ENCODE assay signal across 24 cellular contexts in genomic region chr20:48197034-48197433, GRCh38.
DNase-seq lines count a peak whose midpoint lies in the region; FAIRE-seq and TF ChIP-seq lines count a peak whose summit lies in the region.
"Had no signal": no experiment of that assay in that cellular context is flagged by ENCODE, and none has a peak within 500 bp of the region (broad histone marks: within the 10 kb centered on the region; RNA-seq: fewer than 3 reads in every experiment).

No MANE protein-coding gene starts in this region.

- DNase-seq in BE2C, result peak; percentile 60
- DNase-seq in ELF-1 (ENCODE audit: low read depth, low spot score), result peak; percentile 51
- no peak for DNase-seq in H1 (ENCODE audit: low read depth in 1 of 2, low spot score in 2 of 2)
- peak; percentile 85 for DNase-seq in posterior vena cava (ENCODE audit: low spot score)
- DNase-seq in putamen (ENCODE audit: low spot score), result no peak
- no peak for DNase-seq in Ammon's horn (ENCODE audit: low spot score)
- no peak for DNase-seq in NCI-H1092 treated with DMSO at 0.1 percent for 48 hours (lab: John Stamatoyannopoulos, UW)
- DNase-seq: Caco-2; CD4-positive, alpha-beta T cell; DMS153; HCEC 1CT; KG1; NCI-H1092; NCI-H1436 treated with DMSO at 0.1 percent for 48 hours; NCI-H1930; NCI-H345; NCI-H524; NCI-H774; NK-92 treated with Interleukin-12 subunit alpha and Interleukin-12 subunit beta, amount 100 ng/mL, for 24 hours had no signal

- POLR2A ChIA-PET in H1 (lab: Charles Lee; ENCODE audit: partially characterized antibody), result no interaction called here

- 93% methylated on average over 14 of the region's 14 CpGs; no CpG with 5 or more reads in 1 of the 2 experiments for WGBS in H1 (ENCODE audit: extremely low coverage in 1 of 2, insufficient coverage in 1 of 2, insufficient read length in 1 of 2, insufficient replicate concordance in 2 of 2, low coverage in 1 of 2, low lambda C conversion rate in 2 of 2, missing lambda C conversion rate in 1 of 2), 2 experiments

- H4K5ac ChIP-seq in H1 (ENCODE audit: insufficient read length, low read depth, low read length), result no peak overlapping the region

- no peaks in the 10 kb centered on the region for H3K36me3 ChIP-seq in BE2C
- H3K36me3 ChIP-seq in H1 (ENCODE audit: control insufficient read depth in 2 of 4, insufficient read depth in 4 of 4, low read length in 3 of 4), result no peaks in the 10 kb centered on the region

- H2BK120ac ChIP-seq in H1 (replicated peaks; ENCODE audit: low read depth, low read length), result no peak overlapping the region

- TF ChIP-seq CTCF in BE2C (IDR thresholded peaks at IDR 0.05; ENCODE audit: low read depth, low read length), result no peak
- TF ChIP-seq CTCF in H1 (IDR thresholded peaks at IDR 0.05; ENCODE audit: control extremely low read depth in 1 of 3, insufficient read depth in 1 of 3, low read depth in 1 of 3, low read length in 3 of 3), result no peak

- H4K20me1 ChIP-seq in H1 (replicated peaks in 1 of 2; ENCODE audit: control insufficient read depth in 1 of 2, insufficient read depth in 2 of 2, low read length in 2 of 2), result no peaks in the 10 kb centered on the region

- H2AFZ ChIP-seq in H1 (ENCODE audit: low read length), result no peak overlapping the region
- H2AFZ ChIP-seq: GM23338 had no signal

- H3K27me3 ChIP-seq in BE2C (no peaks in the 10 kb centered on the region), H1 (replicated peaks in 1 of 4; ENCODE audit: control insufficient read depth in 3 of 4, extremely low read depth in 1 of 4, insufficient read depth in 3 of 4, low read length in 3 of 4) (no peaks in the 10 kb centered on the region)

- H3K9ac ChIP-seq in H1 (replicated peaks in 1 of 4; ENCODE audit: extremely low read depth in 1 of 4, low read depth in 3 of 4, low read length in 3 of 4), result no peak overlapping the region

- no peak for TF ChIP-seq EP300 in H1 (IDR thresholded peaks at IDR 0.05; ENCODE audit: borderline replicate concordance in 1 of 2, low read depth in 2 of 2, low read length in 2 of 2)

- no peak overlapping the region for H2BK12ac ChIP-seq in H1 (ENCODE audit: low read depth, low read length)

- H3K9me3 ChIP-seq in BE2C, result no peaks in the 10 kb centered on the region
- 0 out of 4 replicates have a peak, but pooled peaks cover 0 to 2% of the 10 kb centered on the region in 2 experiments for H3K9me3 ChIP-seq in H1 (ENCODE audit: insufficient read depth in 2 of 2, low read depth in 1 of 2, low read length in 1 of 2)
- H3K9me3 ChIP-seq: Caco-2 had no signal

- H4K91ac ChIP-seq in H1 (replicated peaks; ENCODE audit: insufficient read length, low read length), result no peak overlapping the region

- H3K4me2 ChIP-seq in H1 (ENCODE audit: insufficient read depth in 1 of 2, low read depth in 2 of 2, low read length in 2 of 2), result no peak overlapping the region
- H3K4me2 ChIP-seq: GM23338 had no signal

- no peak overlapping the region for H3K27ac ChIP-seq in H1 (ENCODE audit: low read depth, low read length)
- H3K27ac ChIP-seq: RWPE1 had no signal

- H3K4me1 ChIP-seq in BE2C, result peaks cover 28% of the 10 kb centered on the region
- peaks cover 0 to 2% (median 0%) of the 10 kb centered on the region in 4 experiments; a peak in 1 of 7 replicates for H3K4me1 ChIP-seq in H1 (replicated peaks in 1 of 4; ENCODE audit: control insufficient read depth in 3 of 4, insufficient read depth in 4 of 4, low read length in 3 of 4)

- H3K4me3 ChIP-seq in BE2C (ENCODE audit: low read depth, low read length) (peak overlapping the region; percentile 10; the same call in 1 of the 2 replicates), H1 (ENCODE audit: extremely low read depth in 1 of 4, insufficient read depth in 2 of 4, low read depth in 3 of 4, low read length in 4 of 4) (no peak overlapping the region)
- H3K4me3 ChIP-seq: GM23338 had no signal

- H3K23me2 ChIP-seq in H1 (ENCODE audit: low read depth, low read length), result no peaks in the 10 kb centered on the region

- H4K8ac ChIP-seq in H1 (ENCODE audit: extremely low read depth, insufficient read depth, low read length), result no peak overlapping the region

- intact Hi-C loops in posterior vena cava (cut with DNase I), result no loop called here

- H2BK15ac ChIP-seq in H1 (ENCODE audit: low read length), result peak overlapping the region; percentile 29; the same call in 1 of the 2 replicates

- H2BK20ac ChIP-seq in H1 (ENCODE audit: low read length), result no peak overlapping the region

- no peak overlapping the region for H2AK5ac ChIP-seq in H1 (ENCODE audit: low read depth, low read length)

- H3K14ac ChIP-seq in H1 (ENCODE audit: insufficient read length), result no peak overlapping the region

- H3K4ac ChIP-seq in H1 (replicated peaks; ENCODE audit: insufficient read length, low read depth, low read length), result no peak overlapping the region

- H3K23ac ChIP-seq in H1 (ENCODE audit: insufficient read length), result no peak overlapping the region

- peak overlapping the region; percentile 35; the same call in 1 of the 2 replicates for H2BK5ac ChIP-seq in H1 (ENCODE audit: low read depth, low read length)

- no peak overlapping the region for H3K56ac ChIP-seq in H1 (replicated peaks; ENCODE audit: insufficient read length, low read depth, low read length)

- no peak overlapping the region for H3K18ac ChIP-seq in H1 (ENCODE audit: extremely low read depth, low read length)

- no peak for FAIRE-seq in H1 (lab: Jason Lieb, UNC)
- FAIRE-seq: A204.1, G401.6, GM18507 had no signal

- CTCF ChIA-PET in H1 (lab: Charles Lee; ENCODE audit: partially characterized antibody), result interaction anchor here (0.7 kb wide), 1 partner anchor 423 kb away, joined by 5 read pairs; no protein-coding TSS in a partner anchor

- TF ChIP-seq POLR2A in H1 (IDR thresholded peaks at IDR 0.05; ENCODE audit: control extremely low read depth in 1 of 2, low read depth in 2 of 2, low read length in 2 of 2), result no peak

- no peaks in the 10 kb centered on the region for H3K79me2 ChIP-seq in H1 (ENCODE audit: control insufficient read depth in 1 of 2, insufficient read depth in 2 of 2, low read length in 2 of 2)

- no peaks in the 10 kb centered on the region for H3K79me1 ChIP-seq in H1 (ENCODE audit: low read depth, low read length)

- TF ChIP-seq RAD21 in H1 (IDR thresholded peaks at IDR 0.05 in 1 of 2, conservative IDR thresholded peaks at IDR 0.05 in 1 of 2; ENCODE audit: low read depth in 2 of 2, low read length in 2 of 2), result no peak

TF ChIP-seq in H1, 55 proteins besides CTCF, POLR2A, EP300 and RAD21:
- no peak for TF ChIP-seq CEBPB (IDR thresholded peaks at IDR 0.05; ENCODE audit: low read depth, low read length)
- no peak for TF ChIP-seq NANOG (IDR thresholded peaks at IDR 0.05; ENCODE audit: insufficient read depth, low read depth, low read length, poor library complexity, severe bottlenecking)
- no peak for TF ChIP-seq HDAC2 (IDR thresholded peaks at IDR 0.05; ENCODE audit: borderline replicate concordance in 1 of 2, low read depth in 2 of 2, low read length in 2 of 2)
- no peak for TF ChIP-seq TEAD4 (IDR thresholded peaks at IDR 0.05; ENCODE audit: low read depth, low read length)
- no peak for TF ChIP-seq CHD2 (IDR thresholded peaks at IDR 0.05; ENCODE audit: low read length)
TF ChIP-seq in H1: peak in this region for 0.

Comparison
In these comparisons a context has a peak if more than half of its experiments do, and no peak if none do; other contexts are left out.
1. DNase-seq: peak in BE2C (single experiment), ELF-1 (single experiment) and posterior vena cava (single experiment); none in H1 (0 of 2), putamen (single experiment), Ammon's horn (single experiment) and NCI-H1092 treated with DMSO at 0.1 percent for 48 hours (single experiment).